29 cellular contexts compared by ENCODE assay signal in the genomic region with DNA sequence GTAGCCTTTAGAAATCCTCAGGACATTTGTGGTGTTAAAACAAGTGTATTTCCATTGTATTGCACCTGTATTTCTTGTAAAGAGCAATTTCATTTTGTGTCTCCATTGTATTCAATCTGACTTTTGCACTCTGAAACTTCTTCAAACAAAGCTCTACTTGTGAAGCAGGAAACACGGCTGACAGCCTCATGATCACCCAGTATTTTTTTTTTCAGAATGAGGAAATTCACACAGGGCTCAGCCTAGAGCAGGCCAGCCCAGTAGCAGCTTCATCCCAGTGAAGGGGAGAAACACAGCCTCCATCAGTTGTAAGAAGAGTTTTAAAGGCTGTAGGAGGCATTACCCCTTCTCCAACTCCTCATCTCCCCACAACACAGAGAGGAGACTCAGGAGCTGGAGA.
DNase-seq lines count a peak whose midpoint lies in the region; ATAC-seq, FAIRE-seq and TF ChIP-seq lines count a peak whose summit lies in the region.
"Had no signal": no experiment of that assay in that cellular context is flagged by ENCODE, and none has a peak within 500 bp of the region (broad histone marks: within the 10 kb centered on the region; RNA-seq: fewer than 3 reads in every experiment).

No MANE protein-coding gene starts in this region.

- no peaks in the 10 kb centered on the region for H3K9me3 Mint-ChIP-seq in nephron
- H3K9me3 Mint-ChIP-seq: activated naive CD4-positive, alpha-beta T cell treated with anti-CD3 and anti-CD28 coated beads, Interleukin-2, amount 50 U/mL, for 24 hours; activated T-helper 2 cell treated with anti-CD3 and anti-CD28 coated beads, Interferon-gamma antibody, Interleukin-2, Interleukin-4, amounts not matched to agents 10 μg/mL and 5 μg/mL and 100 μg/mL, durations not matched to agents 14 hours and 24 hours and 36 hours; IgD-negative memory B cell; stimulated activated memory B cell treated with anti-CD40 and anti-IgM and Interleukin-4, amounts not matched to agents 10 μg/mL and 1 μg/mL and 100 μg/mL, for 72 hours had no signal

- H3K4me3 Mint-ChIP-seq in nephron: no peak overlapping the region
- H3K4me3 Mint-ChIP-seq: activated naive CD4-positive, alpha-beta T cell treated with anti-CD3 and anti-CD28 coated beads, Interleukin-2, amount 50 U/mL, for 24 hours; brain; CD4-positive, CD25-positive, alpha-beta regulatory T cell; GM23338; IgD-negative memory B cell; naive thymus-derived CD4-positive, alpha-beta T cell; stimulated activated memory B cell treated with anti-CD40 and anti-IgM and Interleukin-4, amounts not matched to agents 10 μg/mL and 1 μg/mL and 100 μg/mL, for 72 hours had no signal

- peak overlapping the region; percentile 73 for H3K27ac ChIP-seq in colonic mucosa
- no peak overlapping the region for H3K27ac ChIP-seq in stomach
- H3K27ac ChIP-seq: gastrocnemius medialis, left ventricle myocardium inferior, upper lobe of right lung, WERI-Rb-1 had no signal

- ATAC-seq in left colon: peak; percentile 74
- ATAC-seq in HG02938 (IDR thresholded peaks at IDR 0.05; ENCODE audit: unreplicated experiment): no peak
- ATAC-seq: gastrocnemius medialis; GM23338; naive thymus-derived CD4-positive, alpha-beta T cell; stimulated activated memory B cell treated with anti-CD40 and anti-IgM and Interleukin-4, amounts not matched to agents 10 μg/mL and 1 μg/mL and 100 μg/mL, for 72 hours had no signal

- no peak overlapping the region for H3K4me3 ChIP-seq in colonic mucosa
- H3K4me3 ChIP-seq in stomach: no peak overlapping the region
- H3K4me3 ChIP-seq: gastrocnemius medialis, GM23338, left ventricle myocardium inferior, upper lobe of right lung had no signal

- H3K36me3 Mint-ChIP-seq in nephron (ENCODE audit: low read depth): no peaks in the 10 kb centered on the region
- H3K36me3 Mint-ChIP-seq: activated naive CD4-positive, alpha-beta T cell treated with anti-CD3 and anti-CD28 coated beads, Interleukin-2, amount 50 U/mL, for 24 hours; brain; CD4-positive, CD25-positive, alpha-beta regulatory T cell; IgD-negative memory B cell; naive thymus-derived CD4-positive, alpha-beta T cell; stimulated activated memory B cell treated with anti-CD40 and anti-IgM and Interleukin-4, amounts not matched to agents 10 μg/mL and 1 μg/mL and 100 μg/mL, for 72 hours had no signal

- TF ChIP-seq EP300 in stomach (IDR thresholded peaks at IDR 0.05): no peak

- H3K27me3 ChIP-seq in colonic mucosa (no peaks in the 10 kb centered on the region), stomach (no peaks in the 10 kb centered on the region)
- H3K27me3 ChIP-seq: gastrocnemius medialis, upper lobe of right lung had no signal

- intact Hi-C loops in colonic mucosa (cut with DNase I): no loop called here
- intact Hi-C loops in left colon (cut with DNase I, micrococcal nuclease): no loop called here
- intact Hi-C loops in stomach (cut with DNase I; ENCODE audit: low total_unique reads): no loop called here

- DNase-seq in COLO829 (ENCODE audit: low spot score) (peak; percentile 26), colonic mucosa (no peak), left colon (peak in 1 of 2 donors; percentile 19), stomach (no peak), urothelium cell line (ENCODE audit: low spot score) (no peak), SIG-M5 treated with dmso at 0.1 percent for 504 hours (lab: John Stamatoyannopoulos, UW; ENCODE audit: unreplicated experiment) (no peak)
- DNase-seq: activated CD4-positive, alpha-beta T cell treated with anti-CD3 and anti-CD28 coated beads for 4 hours; amniotic stem cell; CD4-positive, CD25-positive, alpha-beta regulatory T cell; gastrocnemius medialis; hippocampal formation; left ventricle myocardium inferior; naive thymus-derived CD4-positive, alpha-beta T cell; NCI-H146; NCI-H2107; SHP77 treated with DMSO at 0.1 percent for 48 hours; SW 1271; upper lobe of right lung; WERI-Rb-1 had no signal

- H3K4me1 ChIP-seq in colonic mucosa (no peaks in the 10 kb centered on the region), stomach (peaks cover 0 to 17% (median 11%) of the 10 kb centered on the region in 4 donors)
- H3K4me1 ChIP-seq: gastrocnemius medialis, left ventricle myocardium inferior, upper lobe of right lung had no signal

- no peaks in the 10 kb centered on the region for H3K9me3 ChIP-seq in colonic mucosa
- H3K9me3 ChIP-seq in stomach: no peaks in the 10 kb centered on the region
- H3K9me3 ChIP-seq: gastrocnemius medialis, left ventricle myocardium inferior, upper lobe of right lung had no signal

- WGBS in stomach, 5 donors: 0 to 4% (median 0%) methylated on average over 1 of the region's 1 CpG

- no peak for TF ChIP-seq POLR2A in stomach (IDR thresholded peaks at IDR 0.05)

- TF ChIP-seq CTCF in colonic mucosa (IDR thresholded peaks at IDR 0.05): no peak
- TF ChIP-seq CTCF in nephron (IDR thresholded peaks at IDR 0.05; ENCODE audit: unreplicated experiment in 3 of 3): no peak
- no peak for TF ChIP-seq CTCF in stomach (IDR thresholded peaks at IDR 0.05)

- peak overlapping the region in 1 of 2 donors; percentile 1 for H3K9ac ChIP-seq in colonic mucosa (ENCODE audit: low read depth in 2 of 2, low read length in 2 of 2)

- H3K36me3 ChIP-seq in colonic mucosa: no peaks in the 10 kb centered on the region
- no peaks in the 10 kb centered on the region for H3K36me3 ChIP-seq in stomach
- H3K36me3 ChIP-seq: gastrocnemius medialis, left ventricle myocardium inferior, upper lobe of right lung, WERI-Rb-1 had no signal

- peak overlapping the region; percentile 64 to 79 (median 75) for H3K27ac Mint-ChIP-seq in nephron
- H3K27ac Mint-ChIP-seq: activated naive CD4-positive, alpha-beta T cell treated with anti-CD3 and anti-CD28 coated beads, Interleukin-2, amount 50 U/mL, for 24 hours; activated T-helper 2 cell treated with anti-CD3 and anti-CD28 coated beads, Interferon-gamma antibody, Interleukin-2, Interleukin-4, amounts not matched to agents 10 μg/mL and 5 μg/mL and 100 μg/mL, durations not matched to agents 14 hours and 24 hours and 36 hours; CD4-positive, CD25-positive, alpha-beta regulatory T cell; GM23338; IgD-negative memory B cell; naive thymus-derived CD4-positive, alpha-beta T cell; stimulated activated memory B cell treated with anti-CD40 and anti-IgM and Interleukin-4, amounts not matched to agents 10 μg/mL and 1 μg/mL and 100 μg/mL, for 72 hours had no signal

- peaks cover 12% of the 10 kb centered on the region for H3K27me3 Mint-ChIP-seq in nephron (ENCODE audit: low read depth)
- H3K27me3 Mint-ChIP-seq: CD4-positive, CD25-positive, alpha-beta regulatory T cell had no signal

- FAIRE-seq in urothelium cell line (lab: Jason Lieb, UNC): no peak
- FAIRE-seq: endometrium, RCC 7860 had no signal

- H3K4me1 Mint-ChIP-seq in nephron: peaks cover 11% of the 10 kb centered on the region
- H3K4me1 Mint-ChIP-seq: activated naive CD4-positive, alpha-beta T cell treated with anti-CD3 and anti-CD28 coated beads, Interleukin-2, amount 50 U/mL, for 24 hours; brain; CD4-positive, CD25-positive, alpha-beta regulatory T cell; GM23338; stimulated activated memory B cell treated with anti-CD40 and anti-IgM and Interleukin-4, amounts not matched to agents 10 μg/mL and 1 μg/mL and 100 μg/mL, for 72 hours had no signal
